In genomic region chr1:210684466-210685294, GRCh38 we compare ENCODE assay signal across 12 cellular contexts.
DNase-seq lines count a peak whose midpoint lies in the region; ATAC-seq and TF ChIP-seq lines count a peak whose summit lies in the region.
"Had no signal": no experiment of that assay in that cellular context is flagged by ENCODE, and none has a peak within 500 bp of the region (broad histone marks: within the 10 kb centered on the region; RNA-seq: fewer than 3 reads in every experiment).

No MANE protein-coding gene starts in this region.

- peak overlapping the region; percentile 46 for H3K27ac ChIP-seq in KMS-11
- H3K27ac ChIP-seq: upper lobe of right lung had no signal

- H2AFZ ChIP-seq in KMS-11 (ENCODE audit: low read depth) = peak overlapping the region; percentile 23; the same call in 1 of the 2 replicates

- peak overlapping the region; percentile 76 for H3K4me2 ChIP-seq in KMS-11

- TF ChIP-seq POLR2A in GM18505 (IDR thresholded peaks at IDR 0.05; ENCODE audit: borderline replicate concordance, extremely low read depth, insufficient read depth, insufficient read length) = no peak

- no peaks in the 10 kb centered on the region for H3K36me3 ChIP-seq in KMS-11 (ENCODE audit: insufficient read depth)
- H3K36me3 ChIP-seq: upper lobe of right lung had no signal

- peak overlapping the region; percentile 4; the same call in 1 of the 2 replicates for H3K9ac ChIP-seq in KMS-11

- H3K4me1 ChIP-seq in KMS-11 (ENCODE audit: low read depth, poor library complexity, severe bottlenecking) = peaks cover 47% of the 10 kb centered on the region
- H3K4me1 ChIP-seq: upper lobe of right lung had no signal

- H3K27me3 ChIP-seq in KMS-11 (ENCODE audit: insufficient read depth, low read depth) = no peaks in the 10 kb centered on the region
- H3K27me3 ChIP-seq: upper lobe of right lung had no signal

- ATAC-seq in GM18505 (IDR thresholded peaks at IDR 0.05; ENCODE audit: unreplicated experiment) = peak; percentile 85
- peak; percentile 87 for ATAC-seq in GM19452 (IDR thresholded peaks at IDR 0.05; ENCODE audit: unreplicated experiment)
- peak; percentile 94 for ATAC-seq in HG02885 (IDR thresholded peaks at IDR 0.05; ENCODE audit: poor library complexity, unreplicated experiment)
- ATAC-seq: left colon, upper lobe of right lung had no signal

- H3K79me2 ChIP-seq in KMS-11 (ENCODE audit: insufficient read depth, low read depth) = no peaks in the 10 kb centered on the region

- no peak overlapping the region for H3K4me3 ChIP-seq in KMS-11 (IDR thresholded peaks at IDR 0.05; ENCODE audit: insufficient read depth, low read depth, low read length)
- H3K4me3 ChIP-seq: upper lobe of right lung had no signal

- DNase-seq in putamen (ENCODE audit: low spot score) = no peak
- no peak for DNase-seq in NCI-H748 (lab: John Stamatoyannopoulos, UW; ENCODE audit: unreplicated experiment)
- no peak for DNase-seq in activated CD8-positive, alpha-beta memory T cell treated with anti-CD3 and anti-CD28 coated beads for 24 hours
- DNase-seq in NCI-H1694 (lab: John Stamatoyannopoulos, UW) = no peak
- DNase-seq: CD4-positive, alpha-beta T cell; left colon; SW 1271; upper lobe of right lung had no signal

- TF ChIP-seq CTCF in KMS-11 (conservative IDR thresholded peaks at IDR 0.05; ENCODE audit: low read depth, low read length) = no peak

- no peaks in the 10 kb centered on the region for H4K20me1 ChIP-seq in KMS-11 (ENCODE audit: insufficient read depth)
